13 cellular contexts compared by ENCODE assay signal in the genomic region with DNA sequence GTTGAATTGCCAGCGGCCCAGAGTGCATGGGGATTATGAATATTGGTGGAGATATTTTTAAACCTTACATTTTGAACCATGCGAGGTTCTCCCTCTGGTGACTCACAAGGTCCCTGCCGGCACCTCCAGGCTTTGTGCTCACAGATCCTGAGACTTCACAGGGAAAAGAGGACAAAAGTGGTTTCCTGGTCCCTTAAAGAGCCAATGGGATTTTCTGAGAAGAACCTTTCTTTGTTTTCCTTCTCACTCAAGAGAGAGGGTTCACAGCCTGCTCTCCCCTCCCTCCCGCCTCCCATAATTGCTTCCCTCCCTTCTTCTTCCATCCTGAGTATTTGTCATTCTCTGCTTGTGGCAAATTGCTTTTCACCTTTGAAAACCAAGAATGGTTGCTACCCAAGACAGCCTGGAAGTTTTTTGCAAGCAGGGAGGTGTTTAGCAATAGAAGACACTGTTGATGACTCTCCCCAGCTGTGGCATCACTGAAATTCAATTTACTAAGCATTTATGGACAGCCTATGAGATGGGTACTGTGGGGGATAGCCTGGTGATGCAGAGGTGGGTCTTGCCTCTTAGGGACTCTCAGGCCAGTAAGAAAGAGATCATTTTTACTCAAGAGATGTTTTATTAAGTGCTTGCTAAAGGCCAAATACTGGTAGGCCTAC.
DNase-seq lines count a peak whose midpoint lies in the region; ATAC-seq and TF ChIP-seq lines count a peak whose summit lies in the region.
"Had no signal": no experiment of that assay in that cellular context is flagged by ENCODE, and none has a peak within 500 bp of the region (broad histone marks: within the 10 kb centered on the region; RNA-seq: fewer than 3 reads in every experiment).

No MANE protein-coding gene starts in this region.

- H3K4me1 ChIP-seq in adrenal gland (replicated peaks in 1 of 2) = peaks cover 76 to 97% of the 10 kb centered on the region in 2 donors
- H3K4me1 ChIP-seq in thoracic aorta (ENCODE audit: control insufficient read depth in 1 of 2, low read depth in 2 of 2) = peaks cover 48 to 98% of the 10 kb centered on the region in 2 donors
- no peaks in the 10 kb centered on the region for H3K4me1 ChIP-seq in CD8-positive, alpha-beta T cell (ENCODE audit: insufficient read depth, low read length)

- H3K9me3 Mint-ChIP-seq in activated naive CD4-positive, alpha-beta T cell treated with anti-CD3 and anti-CD28 coated beads, Interleukin-2, amount 50 U/mL, for 72 hours = no peaks in the 10 kb centered on the region
- no peaks in the 10 kb centered on the region for H3K9me3 Mint-ChIP-seq in CD8-positive, alpha-beta T cell

- DNase-seq in activated naive CD4-positive, alpha-beta T cell treated with anti-CD3 and anti-CD28 coated beads, Interleukin-2, amount 50 U/mL, for 72 hours (ENCODE audit: low spot score in 2 of 2) = peak in 1 of 2 donors; percentile 7
- DNase-seq in activated naive CD4-positive, alpha-beta T cell treated with Interleukin-2 at 50 U/mL for 16 hours = no peak
- peak; percentile 49 to 74 (median 70) for DNase-seq in adrenal gland
- DNase-seq in islet precursor cell = peak; percentile 61
- no peak for DNase-seq in thoracic aorta (ENCODE audit: low spot score)
- DNase-seq in CD8-positive, alpha-beta T cell = no peak
- DNase-seq in NCI-H2029 treated with DMSO at 0.1 percent for 48 hours (lab: John Stamatoyannopoulos, UW) = no peak
- DNase-seq: NCI-H2081 treated with DMSO at 0.1 percent for 48 hours had no signal

- H3K36me3 ChIP-seq in adrenal gland (replicated peaks in 1 of 2) = no peaks in the 10 kb centered on the region
- H3K36me3 ChIP-seq in thoracic aorta = no peaks in the 10 kb centered on the region
- H3K36me3 ChIP-seq in CD8-positive, alpha-beta T cell (ENCODE audit: insufficient read depth, low read length) = no peaks in the 10 kb centered on the region

- WGBS in adrenal gland, 4 donors = 42 to 47% (median 44%) methylated on average over 4 of the region's 4 CpGs

- H3K36me3 Mint-ChIP-seq in activated naive CD4-positive, alpha-beta T cell treated with anti-CD3 and anti-CD28 coated beads, Interleukin-2, amount 50 U/mL, for 72 hours = no peaks in the 10 kb centered on the region
- H3K36me3 Mint-ChIP-seq in CD8-positive, alpha-beta T cell = no peaks in the 10 kb centered on the region

- peaks cover 10% of the 10 kb centered on the region for H3K4me1 Mint-ChIP-seq in CD8-positive, alpha-beta T cell (ENCODE audit: low read depth)

- TF ChIP-seq CTCF in adrenal gland (IDR thresholded peaks at IDR 0.05) (no peak), thoracic aorta (IDR thresholded peaks at IDR 0.05) (peak; percentile 17)
- no peak for TF ChIP-seq CTCF in CD8-positive, alpha-beta T cell (IDR thresholded peaks at IDR 0.05)

- H3K4me3 Mint-ChIP-seq in CD8-positive, alpha-beta T cell = no peak overlapping the region

- no peaks in the 10 kb centered on the region for H3K27me3 ChIP-seq in adrenal gland
- H3K27me3 ChIP-seq in thoracic aorta (replicated peaks; ENCODE audit: insufficient read depth) = no peaks in the 10 kb centered on the region
- no peaks in the 10 kb centered on the region for H3K27me3 ChIP-seq in CD8-positive, alpha-beta T cell (ENCODE audit: insufficient read depth, low read length)

- intact Hi-C loops in adrenal gland (cut with DNase I) = loop anchor here in 1 of 2 donors (5.0 kb wide), 1 partner anchor 38 kb away; no protein-coding TSS in a partner anchor
- intact Hi-C loops in CD8-positive, alpha-beta T cell (cut with DNase I, micrococcal nuclease) = no loop called here

- H3K9me3 ChIP-seq in adrenal gland (replicated peaks in 1 of 3) (no peaks in the 10 kb centered on the region), thoracic aorta (no peaks in the 10 kb centered on the region)
- H3K9me3 ChIP-seq in CD8-positive, alpha-beta T cell (ENCODE audit: low read length) = no peaks in the 10 kb centered on the region

- POLR2A ChIA-PET in CD8-positive, alpha-beta T cell (lab: Charles Lee) = no interaction called here

- no peaks in the 10 kb centered on the region for H3K27me3 Mint-ChIP-seq in CD8-positive, alpha-beta T cell (ENCODE audit: low read depth)

- peak overlapping the region; percentile 8 to 94 for H3K27ac Mint-ChIP-seq in activated naive CD4-positive, alpha-beta T cell treated with anti-CD3 and anti-CD28 coated beads, Interleukin-2, amount 50 U/mL, for 72 hours
- no peak overlapping the region for H3K27ac Mint-ChIP-seq in CD8-positive, alpha-beta T cell

- CTCF ChIA-PET in CD8-positive, alpha-beta T cell (lab: Charles Lee) = no interaction called here

- H3K27ac ChIP-seq in adrenal gland (peak overlapping the region; percentile 70 to 97 (median 88)), thoracic aorta (peak overlapping the region; percentile 56 to 63)
- H3K27ac ChIP-seq in CD8-positive, alpha-beta T cell (ENCODE audit: low read depth, low read length) = no peak overlapping the region
- H3K27ac ChIP-seq: C4-2B, HL-60 had no signal

- ATAC-seq in activated naive CD4-positive, alpha-beta T cell treated with anti-CD3 and anti-CD28 coated beads, Interleukin-2, amount 50 U/mL, for 72 hours = peak in 1 of 2 donors; percentile 43
- ATAC-seq in thoracic aorta (ENCODE audit: insufficient number of reproducible peaks, low FRiP score, low read depth) = no peak
- no peak for ATAC-seq in GM21360 (IDR thresholded peaks at IDR 0.05; ENCODE audit: unreplicated experiment)
- ATAC-seq in CD8-positive, alpha-beta T cell = no peak
- ATAC-seq: GM12878 had no signal

- peak in 1 of 2 donors; percentile 53 for TF ChIP-seq POLR2A in adrenal gland (IDR thresholded peaks at IDR 0.05)

- H3K4me3 ChIP-seq in adrenal gland = no peak overlapping the region
- no peak overlapping the region for H3K4me3 ChIP-seq in thoracic aorta
- H3K4me3 ChIP-seq in CD8-positive, alpha-beta T cell (ENCODE audit: low read depth, low read length) = no peak overlapping the region
- H3K4me3 ChIP-seq: GM12878, smooth muscle cell had no signal

Comparison
In these comparisons a context has a peak if more than half of its experiments do, and no peak if none do; other contexts are left out.
1. DNase-seq: peak in adrenal gland (7 of 7) and islet precursor cell (single experiment); none in activated naive CD4-positive, alpha-beta T cell treated with Interleukin-2 at 50 U/mL for 16 hours (single experiment), thoracic aorta (single experiment), CD8-positive, alpha-beta T cell (0 of 7) and NCI-H2029 treated with DMSO at 0.1 percent for 48 hours (single experiment).